Comparison of ENCODE assay signal across 12 cellular contexts in genomic region chr10:70239077-70239976, GRCh38. TPM values are rescaled to one million over a fixed set of nuclear protein-coding genes. Genes with fewer than 3 reads are reported as not detected.
"Had no signal": no experiment of that assay in that cellular context is flagged by ENCODE, and none has a peak within 500 bp of the region (broad histone marks: within the 10 kb centered on the region; RNA-seq: fewer than 3 reads in every experiment).

No MANE protein-coding gene starts in this region.

RNA-seq across cellular contexts. Expression of gene NPFFR1, which starts 44.5 kb away (rescaled TPM):
- total RNA-seq: activated naive CD4-positive, alpha-beta T cell treated with anti-CD3 and anti-CD28 coated beads for 36 hours; activated naive CD4-positive, alpha-beta T cell treated with anti-CD3 and anti-CD28 coated beads, Interleukin-2, amount 50 U/mL, for 72 hours; activated T-cell treated with anti-CD3 and anti-CD28 coated beads, Interleukin-2, amount 50 U/mL, for 4 hours; activated T-helper 1 cell treated with anti-CD3 and anti-CD28 coated beads, Interleukin-12 subunit alpha, Interleukin-12 subunit beta, Interleukin-2, Interleukin-4 antibody, amounts not matched to agents 30 ng/mL and 10 ng/mL and 1 ng/mL, durations not matched to agents 14 hours and 24 hours and 36 hours; activated T-helper 17 cell treated with anti-CD3 and anti-CD28 coated beads, Interleukin-2, amount 50 U/mL, for 72 hours; activated T-helper 2 cell treated with anti-CD3 and anti-CD28 coated beads, Interferon-gamma antibody, Interleukin-2, Interleukin-4, amounts not matched to agents 10 μg/mL and 5 μg/mL and 100 μg/mL, durations not matched to agents 14 hours and 24 hours and 36 hours; ascending aorta; astrocyte; body of pancreas; bronchial epithelial cell; cardiac muscle cell; cardiac septum had no signal
